In genomic region chr6:128239146-128239545, GRCh38 we compare ENCODE assay signal across 18 cellular contexts.
DNase-seq lines count a peak whose midpoint lies in the region; ATAC-seq, FAIRE-seq and TF ChIP-seq lines count a peak whose summit lies in the region.
"Had no signal": no experiment of that assay in that cellular context is flagged by ENCODE, and none has a peak within 500 bp of the region (broad histone marks: within the 10 kb centered on the region; RNA-seq: fewer than 3 reads in every experiment).

No MANE protein-coding gene starts in this region.

- ATAC-seq in activated naive CD8-positive, alpha-beta T cell treated with anti-CD3 and anti-CD28 coated beads, Interleukin-2, amount 10 ng/mL, durations not matched to agents 7 days and 5 days (ENCODE audit: low read depth), result no peak
- no peak for ATAC-seq in activated naive CD8-positive, alpha-beta T cell treated with anti-CD3 and anti-CD28 coated beads, Interleukin-2, amount 50 U/mL, for 24 hours
- ATAC-seq in activated B cell treated with CpG ODN at 0.5 μM for 24 hours (ENCODE audit: low read depth), result no peak
- ATAC-seq: HCT116, K562, Right ventricle myocardium inferior had no signal

- H3K27ac Mint-ChIP-seq in activated naive CD8-positive, alpha-beta T cell treated with anti-CD3 and anti-CD28 coated beads, Interleukin-2, amount 10 ng/mL, durations not matched to agents 7 days and 5 days, result peak overlapping the region; percentile 35
- no peak overlapping the region for H3K27ac Mint-ChIP-seq in activated naive CD8-positive, alpha-beta T cell treated with anti-CD3 and anti-CD28 coated beads, Interleukin-2, amount 50 U/mL, for 24 hours
- H3K27ac Mint-ChIP-seq in activated B cell treated with CpG ODN at 0.5 μM for 24 hours, result peak overlapping the region; percentile 32
- H3K27ac Mint-ChIP-seq: CD8-positive, alpha-beta memory T cell had no signal

- H3K4me3 Mint-ChIP-seq in activated naive CD8-positive, alpha-beta T cell treated with anti-CD3 and anti-CD28 coated beads, Interleukin-2, amount 10 ng/mL, durations not matched to agents 7 days and 5 days, result no peak overlapping the region
- no peak overlapping the region for H3K4me3 Mint-ChIP-seq in activated naive CD8-positive, alpha-beta T cell treated with anti-CD3 and anti-CD28 coated beads, Interleukin-2, amount 50 U/mL, for 24 hours
- H3K4me3 Mint-ChIP-seq in activated B cell treated with CpG ODN at 0.5 μM for 24 hours, result peak overlapping the region; percentile 47
- H3K4me3 Mint-ChIP-seq: CD8-positive, alpha-beta memory T cell had no signal

- H3K27me3 Mint-ChIP-seq in activated naive CD8-positive, alpha-beta T cell treated with anti-CD3 and anti-CD28 coated beads, Interleukin-2, amount 10 ng/mL, durations not matched to agents 7 days and 5 days, result no peaks in the 10 kb centered on the region
- H3K27me3 Mint-ChIP-seq in activated naive CD8-positive, alpha-beta T cell treated with anti-CD3 and anti-CD28 coated beads, Interleukin-2, amount 50 U/mL, for 24 hours, result no peaks in the 10 kb centered on the region
- H3K27me3 Mint-ChIP-seq in activated B cell treated with CpG ODN at 0.5 μM for 24 hours, result no peaks in the 10 kb centered on the region

- POLR2A ChIA-PET in activated naive CD8-positive, alpha-beta T cell treated with anti-CD3 and anti-CD28 coated beads, Interleukin-2, amount 10 ng/mL, durations not matched to agents 7 days and 5 days (lab: Charles Lee), result interaction anchor here (0.7 kb wide), 1 partner anchor 236 kb away, joined by 3 read pairs; no protein-coding TSS in a partner anchor
- POLR2A ChIA-PET in activated B cell treated with CpG ODN at 0.5 μM for 24 hours (lab: Charles Lee), result interaction anchor here (0.7 kb wide), 2 partner anchors 23 to 27 kb away, joined by 4 to 15 read pairs; no protein-coding TSS in a partner anchor

- H3K4me1 Mint-ChIP-seq in activated naive CD8-positive, alpha-beta T cell treated with anti-CD3 and anti-CD28 coated beads, Interleukin-2, amount 10 ng/mL, durations not matched to agents 7 days and 5 days, result peaks cover 14% of the 10 kb centered on the region
- H3K4me1 Mint-ChIP-seq in activated naive CD8-positive, alpha-beta T cell treated with anti-CD3 and anti-CD28 coated beads, Interleukin-2, amount 50 U/mL, for 24 hours, result peaks cover 18% of the 10 kb centered on the region
- peaks cover 41% of the 10 kb centered on the region for H3K4me1 Mint-ChIP-seq in activated B cell treated with CpG ODN at 0.5 μM for 24 hours

- peaks cover 4% of the 10 kb centered on the region for H3K36me3 Mint-ChIP-seq in activated naive CD8-positive, alpha-beta T cell treated with anti-CD3 and anti-CD28 coated beads, Interleukin-2, amount 10 ng/mL, durations not matched to agents 7 days and 5 days
- H3K36me3 Mint-ChIP-seq in activated naive CD8-positive, alpha-beta T cell treated with anti-CD3 and anti-CD28 coated beads, Interleukin-2, amount 50 U/mL, for 24 hours (ENCODE audit: low read depth), result peaks cover 9% of the 10 kb centered on the region
- H3K36me3 Mint-ChIP-seq in activated B cell treated with CpG ODN at 0.5 μM for 24 hours (ENCODE audit: low read depth), result peaks cover 7% of the 10 kb centered on the region
- H3K36me3 Mint-ChIP-seq: CD8-positive, alpha-beta memory T cell had no signal

- no peak for DNase-seq in activated naive CD8-positive, alpha-beta T cell treated with anti-CD3 and anti-CD28 coated beads, Interleukin-2, amount 10 ng/mL, durations not matched to agents 7 days and 5 days
- no peak for DNase-seq in activated naive CD8-positive, alpha-beta T cell treated with anti-CD3 and anti-CD28 coated beads, Interleukin-2, amount 50 U/mL, for 24 hours
- DNase-seq in activated B cell treated with CpG ODN at 0.5 μM for 24 hours (no peak), medulla oblongata (ENCODE audit: extremely low spot score) (peak; percentile 15), HTR-8/SVneo (ENCODE audit: insufficient read length, low spot score) (no peak), activated T-cell treated with anti-CD3 and anti-CD28 coated beads for 4 hours (no peak), NCI-H187 (lab: John Stamatoyannopoulos, UW) (no peak)
- DNase-seq: C1 segment of cervical spinal cord; CD8-positive, alpha-beta memory T cell; DMS79; GOT3; NCI-H1105 treated with DMSO at 0.1 percent for 48 hours; NCI-H187 treated with DMSO at 0.1 percent for 48 hours had no signal

- TF ChIP-seq CTCF in activated B cell treated with CpG ODN at 0.5 μM for 24 hours (IDR thresholded peaks at IDR 0.05), result no peak

- CTCF ChIA-PET in activated B cell treated with CpG ODN at 0.5 μM for 24 hours (lab: Charles Lee), result no interaction called here

- intact Hi-C loops in activated B cell treated with CpG ODN at 0.5 μM for 24 hours (cut with micrococcal nuclease), result no loop called here

- FAIRE-seq in HTR-8/SVneo (lab: Jason Lieb, UNC), result no peak
- FAIRE-seq: A204.1, K562, RCC 7860 had no signal

- H3K9me3 Mint-ChIP-seq in activated naive CD8-positive, alpha-beta T cell treated with anti-CD3 and anti-CD28 coated beads, Interleukin-2, amount 10 ng/mL, durations not matched to agents 7 days and 5 days, result no peaks in the 10 kb centered on the region
- H3K9me3 Mint-ChIP-seq in activated naive CD8-positive, alpha-beta T cell treated with anti-CD3 and anti-CD28 coated beads, Interleukin-2, amount 50 U/mL, for 24 hours, result no peaks in the 10 kb centered on the region
- H3K9me3 Mint-ChIP-seq in activated B cell treated with CpG ODN at 0.5 μM for 24 hours, result no peaks in the 10 kb centered on the region
- H3K9me3 Mint-ChIP-seq: CD8-positive, alpha-beta memory T cell had no signal
